In genomic region chr5:143986567-143987242, GRCh38 we compare ENCODE assay signal across 12 cellular contexts.
DNase-seq lines count a peak whose midpoint lies in the region; TF ChIP-seq lines count a peak whose summit lies in the region.
"Had no signal": no experiment of that assay in that cellular context is flagged by ENCODE, and none has a peak within 500 bp of the region (broad histone marks: within the 10 kb centered on the region; RNA-seq: fewer than 3 reads in every experiment).

No MANE protein-coding gene starts in this region.

- in situ Hi-C loops in GM13976 (cut with MboI; ENCODE audit: low sequenced_read_pairs, unreplicated experiment): no loop called here

- H3K36me3 ChIP-seq in SK-N-SH (replicated peaks in 1 of 2; ENCODE audit: control insufficient read depth in 1 of 2, insufficient read depth in 2 of 2, low read length in 1 of 2) (no peaks in the 10 kb centered on the region), osteoblast (ENCODE audit: insufficient read depth, low read length) (no peaks in the 10 kb centered on the region)
- H3K36me3 ChIP-seq: pancreas had no signal

- H3K4me1 ChIP-seq in SK-N-SH (ENCODE audit: control insufficient read depth in 1 of 2, insufficient read depth in 2 of 2, low read depth in 1 of 2, low read length in 1 of 2) (peaks cover 4 to 27% of the 10 kb centered on the region in 2 experiments; a peak in 3 of 4 replicates), osteoblast (ENCODE audit: insufficient read depth, low read length) (peaks cover 38% of the 10 kb centered on the region)
- H3K4me1 ChIP-seq: pancreas had no signal

- no peak for TF ChIP-seq RAD21 in SK-N-SH (IDR thresholded peaks at IDR 0.05; ENCODE audit: low read length)

- H4K20me1 ChIP-seq in SK-N-SH (ENCODE audit: insufficient read depth) (no peaks in the 10 kb centered on the region), osteoblast (ENCODE audit: insufficient read depth, low read length) (no peaks in the 10 kb centered on the region)

- H3K79me2 ChIP-seq in SK-N-SH (ENCODE audit: insufficient read depth) (no peaks in the 10 kb centered on the region), osteoblast (ENCODE audit: insufficient read depth, low read length) (no peaks in the 10 kb centered on the region)

- WGBS in SK-N-SH (ENCODE audit: low lambda C conversion rate): 50% methylated on average over 6 of the region's 6 CpGs

- H3K4me2 ChIP-seq in SK-N-SH (peak overlapping the region; percentile 30), osteoblast (ENCODE audit: insufficient read depth, low read length) (peak overlapping the region; percentile 43)

- H2AFZ ChIP-seq in SK-N-SH (ENCODE audit: low read depth): peak overlapping the region; percentile 57
- H2AFZ ChIP-seq in osteoblast (ENCODE audit: low read length): peak overlapping the region; percentile 33

- peak; percentile 62 for DNase-seq in GM04504 (ENCODE audit: low read depth)
- no peak for DNase-seq in SK-N-SH
- DNase-seq in fibroblast of the aortic adventitia (ENCODE audit: low read depth): peak; percentile 94
- DNase-seq in osteoblast (ENCODE audit: insufficient read length, low spot score, missing footprints): peak; percentile 15
- no peak for DNase-seq in D341Med (ENCODE audit: low spot score)
- DNase-seq in ureter (ENCODE audit: low spot score): no peak
- DNase-seq in GM13976 (ENCODE audit: low spot score): no peak
- no peak for DNase-seq in NCI-H1694 treated with DMSO at 0.1 percent for 48 hours (lab: John Stamatoyannopoulos, UW)
- DNase-seq: pancreas; SHP77 treated with DMSO at 0.1 percent for 48 hours; stimulated activated CD4-positive, alpha-beta T cell treated with anti-CD3 and anti-CD28 coated beads, Interleukin-2, amount 100 ng/mL, for 48 hours; stimulated activated naive CD4-positive, alpha-beta T cell treated with Interleukin-2 at 50 U/mL for 16 hours had no signal

- POLR2A ChIA-PET in SK-N-SH (lab: Yijun Ruan, JAX): no interaction called here

- H3K4me3 ChIP-seq in SK-N-SH (ENCODE audit: low read depth in 2 of 2, low read length in 1 of 2) (no peak overlapping the region), fibroblast of the aortic adventitia (ENCODE audit: low read depth, low read length) (no peak overlapping the region), osteoblast (ENCODE audit: insufficient read depth, low read length) (peak overlapping the region; percentile 12)
- H3K4me3 ChIP-seq: pancreas had no signal

- no peaks in the 10 kb centered on the region for H3K9me3 ChIP-seq in SK-N-SH
- H3K9me3 ChIP-seq in osteoblast (ENCODE audit: low read depth, low read length): no peaks in the 10 kb centered on the region
- H3K9me3 ChIP-seq: pancreas had no signal

- peaks cover 30% of the 10 kb centered on the region for H3F3A ChIP-seq in SK-N-SH (replicated peaks; ENCODE audit: insufficient read depth)

- no peaks in the 10 kb centered on the region for H3K9me2 ChIP-seq in SK-N-SH

- peak overlapping the region; percentile 54 for H3K9ac ChIP-seq in SK-N-SH

- CTCF ChIA-PET in SK-N-SH (lab: Yijun Ruan, JAX): no interaction called here

- peak overlapping the region; percentile 3 to 87; a peak in 3 of 4 replicates for H3K27ac ChIP-seq in SK-N-SH (ENCODE audit: low read depth in 2 of 2, low read length in 1 of 2)
- H3K27ac ChIP-seq in osteoblast (ENCODE audit: low read depth, low read length): peak overlapping the region; percentile 87
- H3K27ac ChIP-seq: pancreas had no signal

- TF ChIP-seq CTCF in SK-N-SH (IDR thresholded peaks at IDR 0.05) (no peak), fibroblast of the aortic adventitia (IDR thresholded peaks at IDR 0.05; ENCODE audit: insufficient read depth, low read length) (no peak), osteoblast (IDR thresholded peaks at IDR 0.05; ENCODE audit: extremely low read depth, low read depth, low read length) (no peak), GM13976 (IDR thresholded peaks at IDR 0.05; ENCODE audit: borderline replicate concordance, control extremely low read depth, extremely low read depth, insufficient read depth, missing control alignments) (no peak)

- H3K27me3 ChIP-seq in SK-N-SH (ENCODE audit: insufficient read depth) (no peaks in the 10 kb centered on the region), osteoblast (ENCODE audit: insufficient read depth, low read length) (no peaks in the 10 kb centered on the region)
- H3K27me3 ChIP-seq: pancreas had no signal

- TF ChIP-seq EP300 in SK-N-SH (IDR thresholded peaks at IDR 0.05; ENCODE audit: borderline replicate concordance in 1 of 2, low read depth in 1 of 2, low read length in 1 of 2): no peak

TF ChIP-seq in SK-N-SH, 30 proteins besides CTCF, POLR2A, EP300 and RAD21 (continues in another document):
- TF ChIP-seq MXI1 (IDR thresholded peaks at IDR 0.05; ENCODE audit: low read depth, low read length) (no peak), CHD2 (IDR thresholded peaks at IDR 0.05; ENCODE audit: low read length, partially characterized antibody) (no peak), USF2 (IDR thresholded peaks at IDR 0.05; ENCODE audit: borderline replicate concordance, low read depth, low read length) (no peak), NRF1 (IDR thresholded peaks at IDR 0.05; ENCODE audit: low read depth, low read length) (no peak), POLR2AphosphoS5 (IDR thresholded peaks at IDR 0.05; ENCODE audit: low read depth, low read length) (no peak), PBX3 (IDR thresholded peaks at IDR 0.05) (no peak), TEAD4 (IDR thresholded peaks at IDR 0.05; ENCODE audit: borderline replicate concordance, insufficient read depth) (0 out of 2 replicates have a peak, but pooled peaks have one; percentile 47), SMC3 (IDR thresholded peaks at IDR 0.05; ENCODE audit: low read depth, low read length) (no peak), TCF12 (IDR thresholded peaks at IDR 0.05) (peak; percentile 56), FOSL2 (IDR thresholded peaks at IDR 0.05; ENCODE audit: borderline replicate concordance, low read depth) (peak; percentile 55; the same call in 1 of the 2 replicates), TAF1 (IDR thresholded peaks at IDR 0.05; ENCODE audit: borderline replicate concordance, low read depth, low read length) (no peak), RFX5 (IDR thresholded peaks at IDR 0.05; ENCODE audit: low read length) (no peak), FOXM1 (IDR thresholded peaks at IDR 0.05; ENCODE audit: low read depth) (no peak), JUND (IDR thresholded peaks at IDR 0.05) (0 out of 2 replicates have a peak, but pooled peaks have one; percentile 26), RXRA (IDR thresholded peaks at IDR 0.05; ENCODE audit: borderline replicate concordance, low read depth) (no peak), IRF3 (IDR thresholded peaks at IDR 0.05; ENCODE audit: low read depth, low read length) (no peak), USF1 (IDR thresholded peaks at IDR 0.05; ENCODE audit: borderline replicate concordance, low read depth) (no peak), FOXJ3 (CRISPR knock-in tag; IDR thresholded peaks at IDR 0.05) (no peak), RCOR1 (IDR thresholded peaks at IDR 0.05; ENCODE audit: low read length) (no peak), MEF2A (IDR thresholded peaks at IDR 0.05; ENCODE audit: borderline replicate concordance, low read depth) (no peak), ELF1 (IDR thresholded peaks at IDR 0.05) (no peak)

Comparison
In these comparisons a context has a peak if more than half of its experiments do, and no peak if none do; other contexts are left out.
1. DNase-seq: peak in GM04504 (single experiment), fibroblast of the aortic adventitia (single experiment) and osteoblast (single experiment); none in SK-N-SH (single experiment), D341Med (single experiment), ureter (single experiment), GM13976 (single experiment) and NCI-H1694 treated with DMSO at 0.1 percent for 48 hours (single experiment).